ENCODE assay signal across 6 cellular contexts in genomic region chr11:126268361-126268707, GRCh38. TPM values are rescaled to one million over a fixed set of nuclear protein-coding genes. Genes with fewer than 3 reads are reported as not detected.
A peak's percentile ranks its signal among the peaks of the same experiment; 100 is the strongest.
DNase-seq lines count a peak whose midpoint lies in the region; ATAC-seq and TF ChIP-seq lines count a peak whose summit lies in the region.

No MANE protein-coding gene starts in this region.

- H3K4me3 ChIP-seq in body of pancreas (peak overlapping the region; percentile 68 to 78), neural cell (ENCODE audit: low read length) (peak overlapping the region; percentile 99)

- ATAC-seq in activated T-cell treated with anti-CD3 and anti-CD28 coated beads, Interleukin-2, amount 50 U/mL, for 72 hours (replicated peaks in 1 of 2) = peak; percentile 1
- ATAC-seq in body of pancreas = peak; percentile 4

- H4K20me1 ChIP-seq in neural cell (ENCODE audit: insufficient read depth) = no peaks in the 10 kb centered on the region

- no peak for TF ChIP-seq POLR2A in body of pancreas (IDR thresholded peaks at IDR 0.05)

- no peaks in the 10 kb centered on the region for H3F3A ChIP-seq in neural cell (ENCODE audit: insufficient read depth, low read length, poor library complexity, severe bottlenecking)

- H3K36me3 ChIP-seq in body of pancreas (replicated peaks in 1 of 2; ENCODE audit: insufficient read depth in 1 of 2, low read depth in 2 of 2) = peaks cover 26 to 32% of the 10 kb centered on the region in 2 donors
- H3K36me3 ChIP-seq in neural cell (ENCODE audit: insufficient read depth, low read length) = no peaks in the 10 kb centered on the region

- H3K36me3 Mint-ChIP-seq in activated T-cell treated with anti-CD3 and anti-CD28 coated beads, Interleukin-2, amount 50 U/mL, for 72 hours (ENCODE audit: insufficient read depth in 2 of 2) = peaks cover 13 to 34% of the 10 kb centered on the region in 2 donors

- TF ChIP-seq CTCF in body of pancreas (IDR thresholded peaks at IDR 0.05) = no peak
- no peak for TF ChIP-seq CTCF in neural cell (IDR thresholded peaks at IDR 0.05; ENCODE audit: poor library complexity, severe bottlenecking)

- DNase-seq in activated T-cell treated with anti-CD3 and anti-CD28 coated beads, Interleukin-2, amount 50 U/mL, for 72 hours = no peak
- no peak for DNase-seq in activated T-cell treated with anti-CD3 and anti-CD28 coated beads, Interleukin-2, amount 50 U/mL, for 1 hour
- DNase-seq in body of pancreas (no peak), NCI-H1436 (lab: John Stamatoyannopoulos, UW) (no peak), NCI-H1417 (lab: John Stamatoyannopoulos, UW) (no peak)

- H3K27me3 Mint-ChIP-seq in activated T-cell treated with anti-CD3 and anti-CD28 coated beads, Interleukin-2, amount 50 U/mL, for 72 hours (ENCODE audit: low read depth) = no peaks in the 10 kb centered on the region

- H3K4me1 ChIP-seq in body of pancreas = peaks cover 24% of the 10 kb centered on the region

- H3K9me3 ChIP-seq in body of pancreas (no peaks in the 10 kb centered on the region), neural cell (ENCODE audit: low read length) (no peaks in the 10 kb centered on the region)

- H3K27me3 ChIP-seq in body of pancreas (no peaks in the 10 kb centered on the region), neural cell (ENCODE audit: insufficient read depth, low read depth, low read length) (no peaks in the 10 kb centered on the region)

- 0 to 1% methylated on average over 23 of the region's 23 CpGs for whole genome bisulfite sequencing in body of pancreas, 2 donors

- H3K4me3 Mint-ChIP-seq in activated T-cell treated with anti-CD3 and anti-CD28 coated beads, Interleukin-2, amount 50 U/mL, for 72 hours = peak overlapping the region; percentile 96 to 97

- H3K9me2 ChIP-seq in neural cell (ENCODE audit: insufficient read depth, low read length) = no peaks in the 10 kb centered on the region

- peak overlapping the region; percentile 71 for H3K4me2 ChIP-seq in neural cell (ENCODE audit: low read length)

- H3K9me3 Mint-ChIP-seq in activated T-cell treated with anti-CD3 and anti-CD28 coated beads, Interleukin-2, amount 50 U/mL, for 72 hours = no peaks in the 10 kb centered on the region

- H2AFZ ChIP-seq in neural cell (ENCODE audit: low read depth, low read length) = peak overlapping the region; percentile 83

- H3K27ac Mint-ChIP-seq in activated T-cell treated with anti-CD3 and anti-CD28 coated beads, Interleukin-2, amount 50 U/mL, for 72 hours = peak overlapping the region; percentile 100

- TF ChIP-seq EP300 in neural cell (conservative IDR thresholded peaks at IDR 0.05; ENCODE audit: poor library complexity, severe bottlenecking) = no peak

- peaks cover 27% of the 10 kb centered on the region for H3K79me2 ChIP-seq in neural cell (replicated peaks; ENCODE audit: insufficient read depth, low read length)

- H3K9ac ChIP-seq in neural cell (ENCODE audit: low read length) = peak overlapping the region; percentile 89

- H3K27ac ChIP-seq in body of pancreas (peak overlapping the region; percentile 85 to 91 (median 88)), neural cell (ENCODE audit: low read length) (peak overlapping the region; percentile 84)

- peaks cover 53% of the 10 kb centered on the region for H3K4me1 Mint-ChIP-seq in activated T-cell treated with anti-CD3 and anti-CD28 coated beads, Interleukin-2, amount 50 U/mL, for 72 hours (ENCODE audit: low read depth)

- intact Hi-C loops in body of pancreas (cut with DNase I) = no loop called here

- TF ChIP-seq RAD21 in neural cell (conservative IDR thresholded peaks at IDR 0.05) = no peak

TF ChIP-seq in neural cell, 6 proteins besides CTCF, POLR2A, EP300 and RAD21:
- no peak for TF ChIP-seq MXI1 (conservative IDR thresholded peaks at IDR 0.05; ENCODE audit: poor library complexity, severe bottlenecking)
- TF ChIP-seq REST (IDR thresholded peaks at IDR 0.05; ENCODE audit: borderline replicate concordance) = no peak
- no peak for TF ChIP-seq POLR2AphosphoS5 (IDR thresholded peaks at IDR 0.05)
- no peak for TF ChIP-seq EZH2 (IDR thresholded peaks at IDR 0.05; ENCODE audit: borderline replicate concordance, insufficient read depth, low read length, poor library complexity, severe bottlenecking)
- TF ChIP-seq TAF1 (IDR thresholded peaks at IDR 0.05; ENCODE audit: low read depth) = no peak
- TF ChIP-seq SMC3 (conservative IDR thresholded peaks at IDR 0.05; ENCODE audit: poor library complexity) = no peak

RNA-seq across cellular contexts. Expression of gene SRPRA, which starts 0.4 kb away (rescaled TPM):
- 100 to 1,000 TPM; 118 to 136 TPM for total RNA-seq in activated T-cell treated with anti-CD3 and anti-CD28 coated beads, Interleukin-2, amount 50 U/mL, for 72 hours
- total RNA-seq in body of pancreas = 100 to 1,000 TPM; 120 to 191 TPM
- 24.9 TPM in 2 replicates for polyA plus RNA-seq in neural cell
- polyA minus RNA-seq in neural cell = 23.4 and 31.1 TPM in 2 replicates

RNA-seq across cellular contexts. Expression of gene FOXRED1, which starts 0.6 kb away (rescaled TPM):
- total RNA-seq in activated T-cell treated with anti-CD3 and anti-CD28 coated beads, Interleukin-2, amount 50 U/mL, for 72 hours = 10 to 100 TPM; 35.0 to 51.9 TPM
- 10 to 100 TPM in 1 of 2 donors, 1 to 10 TPM in 1; 9.3 to 19.1 TPM for total RNA-seq in body of pancreas
- polyA plus RNA-seq in neural cell = 68.3 and 77.3 TPM in 2 replicates
- 27.0 and 28.0 TPM in 2 replicates for polyA minus RNA-seq in neural cell

RNA-seq across cellular contexts. Expression of gene TIRAP, which starts 14.6 kb away (rescaled TPM):
- total RNA-seq in activated T-cell treated with anti-CD3 and anti-CD28 coated beads, Interleukin-2, amount 50 U/mL, for 72 hours = 10 to 100 TPM; 14.0 to 15.2 TPM
- 10 to 100 TPM in 1 of 2 donors, 1 to 10 TPM in 1; 8.3 to 13.5 TPM for total RNA-seq in body of pancreas
- 2.0 and 3.6 TPM in 2 replicates for polyA plus RNA-seq in neural cell
- 2.4 and 2.7 TPM in 2 replicates for polyA minus RNA-seq in neural cell

RNA-seq across cellular contexts. Expression of gene DCPS, which starts 35.5 kb away (rescaled TPM):
- total RNA-seq in activated T-cell treated with anti-CD3 and anti-CD28 coated beads, Interleukin-2, amount 50 U/mL, for 72 hours = 10 to 100 TPM; 33.9 to 37.7 TPM
- 10 to 100 TPM in 1 of 2 donors, 1 to 10 TPM in 1; 3.0 to 17.9 TPM for total RNA-seq in body of pancreas
- polyA plus RNA-seq in neural cell = 3.7 and 6.4 TPM in 2 replicates
- 5.6 and 7.3 TPM in 2 replicates for polyA minus RNA-seq in neural cell

RNA-seq across cellular contexts. Expression of gene FAM118B, which starts 56.8 kb away (rescaled TPM):
- 10 to 100 TPM; 11.1 to 13.2 TPM for total RNA-seq in activated T-cell treated with anti-CD3 and anti-CD28 coated beads, Interleukin-2, amount 50 U/mL, for 72 hours
- total RNA-seq in body of pancreas = 10 to 100 TPM in 1 of 2 donors, 1 to 10 TPM in 1; 6.7 to 36.9 TPM
- polyA plus RNA-seq in neural cell = 54.1 and 55.9 TPM in 2 replicates
- 40.9 and 54.3 TPM in 2 replicates for polyA minus RNA-seq in neural cell
